11 cellular contexts compared by ENCODE assay signal in genomic region chr11:14356342-14356741, GRCh38. TPM values are rescaled to one million over a fixed set of nuclear protein-coding genes. Genes with fewer than 3 reads are reported as not detected.
DNase-seq lines count a peak whose midpoint lies in the region; ATAC-seq, FAIRE-seq and TF ChIP-seq lines count a peak whose summit lies in the region.
"Had no signal": no experiment of that assay in that cellular context is flagged by ENCODE, and none has a peak within 500 bp of the region (broad histone marks: within the 10 kb centered on the region; RNA-seq: fewer than 3 reads in every experiment).

No MANE protein-coding gene starts in this region.

- H3K9ac ChIP-seq in K562 (ENCODE audit: insufficient read depth in 1 of 2, low read depth in 2 of 2, low read length in 2 of 2) = no peak overlapping the region
- H3K9ac ChIP-seq in kidney (ENCODE audit: low read length in 2 of 2) = no peak overlapping the region

- no peak for TF ChIP-seq POLR2A in K562 (conservative IDR thresholded peaks at IDR 0.05)

- TF ChIP-seq RAD21 in K562 (CRISPR knock-in tag; conservative IDR thresholded peaks at IDR 0.05 in 1 of 2, IDR thresholded peaks at IDR 0.05 in 1 of 2) = no peak

- H3F3A ChIP-seq in DOHH2 (ENCODE audit: control insufficient read depth, insufficient read depth) = no peaks in the 10 kb centered on the region

- no peaks in the 10 kb centered on the region for H3K9me1 ChIP-seq in K562 (ENCODE audit: control insufficient read depth, insufficient read depth, low read length)

- peaks cover 18% of the 10 kb centered on the region; the same call in 1 of the 2 replicates for H4K20me1 ChIP-seq in DOHH2 (ENCODE audit: control insufficient read depth, insufficient read depth, low read depth, low read length)
- H4K20me1 ChIP-seq in K562 (replicated peaks; ENCODE audit: control insufficient read depth, insufficient read depth, low read length) = no peaks in the 10 kb centered on the region; the same call in 1 of the 2 replicates

- peak overlapping the region; percentile 89 for H3K4me3 ChIP-seq in DOHH2 (ENCODE audit: low read length)
- H3K4me3 ChIP-seq in K562 = no peak overlapping the region
- H3K4me3 ChIP-seq in kidney (ENCODE audit: low read length in 2 of 2) = no peak overlapping the region
- H3K4me3 ChIP-seq: gastrocnemius medialis, skin epidermis had no signal

- H3K79me2 ChIP-seq in DOHH2 (ENCODE audit: control insufficient read depth, low read length) (peaks cover 76% of the 10 kb centered on the region), K562 (ENCODE audit: control insufficient read depth, insufficient read depth, low read length) (peaks cover 66% of the 10 kb centered on the region)

- H3K27me3 Mint-ChIP-seq in IgD-negative memory B cell = no peaks in the 10 kb centered on the region
- peaks cover 10% of the 10 kb centered on the region for H3K27me3 Mint-ChIP-seq in nephron (ENCODE audit: low read depth)

- H3K4me1 ChIP-seq in DOHH2 (ENCODE audit: control insufficient read depth, low read length) (peaks cover 36% of the 10 kb centered on the region), K562 (replicated peaks in 1 of 2; ENCODE audit: control insufficient read depth in 2 of 2, insufficient read depth in 2 of 2, low read length in 2 of 2) (peaks cover 6 to 12% of the 10 kb centered on the region in 2 experiments; a peak in 3 of 5 replicates), kidney (ENCODE audit: control insufficient read depth in 1 of 2, insufficient read depth in 1 of 2, low read depth in 1 of 2, low read length in 2 of 2) (peaks cover 0 to 5% of the 10 kb centered on the region in 2 donors)

- H3K4me3 Mint-ChIP-seq in IgD-negative memory B cell = peak overlapping the region; percentile 55 to 99 (median 94)
- peak overlapping the region; percentile 34 to 47 (median 45) for H3K4me3 Mint-ChIP-seq in nephron

- WGBS in K562 (ENCODE audit: insufficient coverage, low coverage, missing lambda C conversion rate) = 82% methylated on average over 2 of the region's 2 CpGs

- peaks cover 18% of the 10 kb centered on the region for H3K36me3 ChIP-seq in DOHH2 (ENCODE audit: control insufficient read depth, low read length)
- peaks cover 5% of the 10 kb centered on the region; the same call in 1 of the 3 replicates for H3K36me3 ChIP-seq in K562 (ENCODE audit: control insufficient read depth, insufficient read depth, low read length)
- H3K36me3 ChIP-seq in kidney (ENCODE audit: control insufficient read depth in 1 of 2, insufficient read depth in 2 of 2, low read length in 2 of 2) = no peaks in the 10 kb centered on the region
- H3K36me3 ChIP-seq: gastrocnemius medialis had no signal

- H3K27ac Mint-ChIP-seq in IgD-negative memory B cell = peak overlapping the region in 1 of 3 donors; percentile 19
- no peak overlapping the region for H3K27ac Mint-ChIP-seq in nephron

- TF ChIP-seq EP300 in K562 (IDR thresholded peaks at IDR 0.05; ENCODE audit: low read length) = no peak

- H3K9me2 ChIP-seq in DOHH2 (replicated peaks; ENCODE audit: control insufficient read depth, low read length) = no peaks in the 10 kb centered on the region

- H2AFZ ChIP-seq in K562 (ENCODE audit: low read depth, low read length) = no peak overlapping the region

- FAIRE-seq in K562 (lab: Jason Lieb, UNC) (no peak), kidney (lab: Jason Lieb, UNC) (no peak)

- no TSS peak for BruUV-seq in K562 (replicated peaks; lab: Mats Ljungman, UMichigan)

- H3K9me3 Mint-ChIP-seq in IgD-negative memory B cell (no peaks in the 10 kb centered on the region), nephron (no peaks in the 10 kb centered on the region)

- POLR2A ChIA-PET in K562 (lab: Yijun Ruan, JAX) = interaction anchor here (0.6 kb wide), 1 partner anchor 619 kb away, joined by 3 read pairs; no protein-coding TSS in a partner anchor

- in situ Hi-C loops in K562 (cut with MboI) = no loop called here

- no peaks in the 10 kb centered on the region; the same call in 1 of the 2 replicates for H3K27me3 ChIP-seq in DOHH2 (ENCODE audit: control insufficient read depth, low read length)
- peaks cover 0 to 2% of the 10 kb centered on the region in 2 experiments; a peak in 1 of 5 replicates for H3K27me3 ChIP-seq in K562 (ENCODE audit: control insufficient read depth in 2 of 2, insufficient read depth in 2 of 2, low read length in 2 of 2)
- H3K27me3 ChIP-seq: gastrocnemius medialis had no signal

- no peak for ATAC-seq in K562
- ATAC-seq: gastrocnemius medialis had no signal

- H3K36me3 Mint-ChIP-seq in IgD-negative memory B cell = no peaks in the 10 kb centered on the region
- no peaks in the 10 kb centered on the region for H3K36me3 Mint-ChIP-seq in nephron (ENCODE audit: low read depth)

- intact Hi-C loops in K562 (cut with micrococcal nuclease) = loop anchor here (5.0 kb wide), 1 partner anchor 61 kb away; no protein-coding TSS in a partner anchor
- intact Hi-C loops in kidney (cut with DNase I) = no loop called here

- DNase-seq in K562 (ENCODE audit: extremely low read depth in 1 of 4, low spot score in 3 of 4) (no peak), T-helper 9 cell (no peak), NCI-H1694 (lab: John Stamatoyannopoulos, UW) (no peak), kidney (no peak)
- DNase-seq: activated CD4-positive, alpha-beta T cell treated with anti-CD3 and anti-CD28 coated beads for 4 hours; gastrocnemius medialis; NCI-H2107 had no signal

- no peak for TF ChIP-seq CTCF in DOHH2 (IDR thresholded peaks at IDR 0.05; ENCODE audit: low read depth, low read length, poor library complexity, severe bottlenecking)
- TF ChIP-seq CTCF in K562 (IDR thresholded peaks at IDR 0.05 in 2 of 3, conservative IDR thresholded peaks at IDR 0.05 in 1 of 3; ENCODE audit: insufficient read depth in 2 of 3, low read depth in 1 of 3, low read length in 3 of 3) = no peak
- TF ChIP-seq CTCF in nephron (IDR thresholded peaks at IDR 0.05; ENCODE audit: unreplicated experiment in 3 of 3) = no peak
- no peak for TF ChIP-seq CTCF in kidney (IDR thresholded peaks at IDR 0.05; ENCODE audit: borderline replicate concordance, extremely low read depth, insufficient read depth)

- no peak overlapping the region for H3K27ac ChIP-seq in DOHH2 (ENCODE audit: low read depth, low read length)
- no peak overlapping the region for H3K27ac ChIP-seq in K562 (ENCODE audit: extremely low read depth, low read depth, low read length)
- H3K27ac ChIP-seq in kidney (ENCODE audit: low read depth in 2 of 2, low read length in 2 of 2) = no peak overlapping the region
- H3K27ac ChIP-seq: gastrocnemius medialis, skin epidermis had no signal

- H3K9me3 ChIP-seq in DOHH2 (ENCODE audit: control insufficient read depth, insufficient read depth, low read length) (no peaks in the 10 kb centered on the region), K562 (replicated peaks; ENCODE audit: control insufficient read depth, insufficient read depth, low read depth, low read length) (no peaks in the 10 kb centered on the region), kidney (ENCODE audit: control insufficient read depth in 1 of 2, low read length in 2 of 2) (no peaks in the 10 kb centered on the region)
- H3K9me3 ChIP-seq: gastrocnemius medialis had no signal

- peak overlapping the region; percentile 89 for H3K4me2 ChIP-seq in DOHH2 (ENCODE audit: low read length)
- no peak overlapping the region for H3K4me2 ChIP-seq in K562 (ENCODE audit: insufficient read depth, low read length)

- CTCF ChIA-PET in K562 (lab: Yijun Ruan, JAX; ENCODE audit: low intra/inter-chr PET ratio) = no interaction called here

- H3K4me1 Mint-ChIP-seq in IgD-negative memory B cell (peaks cover 34 to 46% (median 42%) of the 10 kb centered on the region in 3 donors), nephron (peaks cover 21% of the 10 kb centered on the region)

TF ChIP-seq in K562, 482 proteins besides CTCF, POLR2A, EP300 and RAD21 (continues in another document):
- peak; percentile 86 for TF ChIP-seq CHD4 (IDR thresholded peaks at IDR 0.05; ENCODE audit: insufficient read depth, insufficient replicate concordance, low read depth, low read length, poor library complexity, severe bottlenecking)
- TF ChIP-seq KDM5B (IDR thresholded peaks at IDR 0.05; ENCODE audit: insufficient replicate concordance, low read depth, low read length) = no peak
- no peak for TF ChIP-seq ELK3 (CRISPR knock-in tag; IDR thresholded peaks at IDR 0.05)
- peak; percentile 97 for TF ChIP-seq RBM25 (IDR thresholded peaks at IDR 0.05; ENCODE audit: low read depth, low read length, severe bottlenecking)
- peak; percentile 36; the same call in 1 of the 2 replicates for TF ChIP-seq ADNP (tag; IDR thresholded peaks at IDR 0.05)
- TF ChIP-seq KDM1A (IDR thresholded peaks at IDR 0.05) = peak; percentile 57 to 79
- peak; percentile 84 for TF ChIP-seq BCOR (IDR thresholded peaks at IDR 0.05)
- TF ChIP-seq HDAC2 (IDR thresholded peaks at IDR 0.05) = 0 out of 2 replicates have a peak, but pooled peaks have one; percentile 48

RNA-seq across cellular contexts. Expression of gene RRAS2, which starts 2.6 kb away (rescaled TPM):
- polyA plus RNA-seq in IgD-negative memory B cell (80.3 TPM), K562 (2011; rRNA removed) (28.3 and 45.6 TPM in 2 replicates), K562 (2014; fragmentation: Illumina TruSeq; extraction: Trizol) (40.2 and 47.5 TPM in 2 replicates), K562 (2014; fragmentation: Nextera tagmentation; extraction: Ambion mirVana) (10 to 100 TPM in 1 of 2 experiments, 1 to 10 TPM in 1; 9.4 to 10.3 TPM), K562 (2014; rRNA removed) (30.3 and 32.5 TPM in 2 replicates), kidney (ENCODE audit: insufficient read depth, low read depth, low replicate concordance) (23.3 TPM)
- total RNA-seq in K562 (2011; cell fraction: chromatin; rRNA removed; ENCODE audit: low replicate concordance) = 11.3 and 41.3 TPM in 2 replicates
- 9.2 and 11.7 TPM in 2 replicates for total RNA-seq in K562 (2011; cell fraction: nucleolus; rRNA removed)
- total RNA-seq in K562 (2011; cell fraction: nucleoplasm; rRNA removed) = 22.9 and 46.2 TPM in 2 replicates
- total RNA-seq in K562 (2014; rRNA removed) (36.0 and 37.6 TPM in 2 replicates), K562 (2014; rRNA removed; fragmentation: Illumina TruSeq; extraction: Trizol) (41.9 and 45.9 TPM in 2 replicates), K562 (2015; rRNA removed; fragmentation: Illumina TruSeq; extraction: Trizol) (29.9 and 30.7 TPM in 2 replicates), K562 (2021) (40.7 and 42.6 TPM in 2 replicates), kidney (33.2 TPM)
- 11.6 and 15.2 TPM in 2 replicates for polyA plus RNA-seq in K562 (2011; cell fraction: cytosol; rRNA removed)
- 8.0 and 8.8 TPM in 2 replicates for polyA plus RNA-seq in K562 (2011; cell fraction: nucleus; rRNA removed)
- 23.9 and 29.5 TPM in 2 replicates for polyA plus RNA-seq in K562 (2012)
- 43.4 and 45.5 TPM in 2 replicates for polyA minus RNA-seq in K562 (2011; rRNA and poly(A)+ RNA removed)
- polyA minus RNA-seq in K562 (2011; cell fraction: cytosol; rRNA and poly(A)+ RNA removed) = 16.7 and 22.8 TPM in 2 replicates
- polyA minus RNA-seq in K562 (2011; cell fraction: nucleus; rRNA and poly(A)+ RNA removed) = 13.6 and 13.7 TPM in 2 replicates
